In genomic region chr11:75768112-75768908, GRCh38 we compare ENCODE assay signal across 1 cellular context.
TF ChIP-seq lines count a peak whose summit lies in the region.

TSS of gene DGAT2 (plus strand) at chr11:75768778. CDS start at chr11:75768992, 214 bp downstream.

TF ChIP-seq in K562, 482 proteins besides CTCF, POLR2A, EP300 and RAD21 (continued from another document and continues in another):
- TF ChIP-seq, protein P1, sequence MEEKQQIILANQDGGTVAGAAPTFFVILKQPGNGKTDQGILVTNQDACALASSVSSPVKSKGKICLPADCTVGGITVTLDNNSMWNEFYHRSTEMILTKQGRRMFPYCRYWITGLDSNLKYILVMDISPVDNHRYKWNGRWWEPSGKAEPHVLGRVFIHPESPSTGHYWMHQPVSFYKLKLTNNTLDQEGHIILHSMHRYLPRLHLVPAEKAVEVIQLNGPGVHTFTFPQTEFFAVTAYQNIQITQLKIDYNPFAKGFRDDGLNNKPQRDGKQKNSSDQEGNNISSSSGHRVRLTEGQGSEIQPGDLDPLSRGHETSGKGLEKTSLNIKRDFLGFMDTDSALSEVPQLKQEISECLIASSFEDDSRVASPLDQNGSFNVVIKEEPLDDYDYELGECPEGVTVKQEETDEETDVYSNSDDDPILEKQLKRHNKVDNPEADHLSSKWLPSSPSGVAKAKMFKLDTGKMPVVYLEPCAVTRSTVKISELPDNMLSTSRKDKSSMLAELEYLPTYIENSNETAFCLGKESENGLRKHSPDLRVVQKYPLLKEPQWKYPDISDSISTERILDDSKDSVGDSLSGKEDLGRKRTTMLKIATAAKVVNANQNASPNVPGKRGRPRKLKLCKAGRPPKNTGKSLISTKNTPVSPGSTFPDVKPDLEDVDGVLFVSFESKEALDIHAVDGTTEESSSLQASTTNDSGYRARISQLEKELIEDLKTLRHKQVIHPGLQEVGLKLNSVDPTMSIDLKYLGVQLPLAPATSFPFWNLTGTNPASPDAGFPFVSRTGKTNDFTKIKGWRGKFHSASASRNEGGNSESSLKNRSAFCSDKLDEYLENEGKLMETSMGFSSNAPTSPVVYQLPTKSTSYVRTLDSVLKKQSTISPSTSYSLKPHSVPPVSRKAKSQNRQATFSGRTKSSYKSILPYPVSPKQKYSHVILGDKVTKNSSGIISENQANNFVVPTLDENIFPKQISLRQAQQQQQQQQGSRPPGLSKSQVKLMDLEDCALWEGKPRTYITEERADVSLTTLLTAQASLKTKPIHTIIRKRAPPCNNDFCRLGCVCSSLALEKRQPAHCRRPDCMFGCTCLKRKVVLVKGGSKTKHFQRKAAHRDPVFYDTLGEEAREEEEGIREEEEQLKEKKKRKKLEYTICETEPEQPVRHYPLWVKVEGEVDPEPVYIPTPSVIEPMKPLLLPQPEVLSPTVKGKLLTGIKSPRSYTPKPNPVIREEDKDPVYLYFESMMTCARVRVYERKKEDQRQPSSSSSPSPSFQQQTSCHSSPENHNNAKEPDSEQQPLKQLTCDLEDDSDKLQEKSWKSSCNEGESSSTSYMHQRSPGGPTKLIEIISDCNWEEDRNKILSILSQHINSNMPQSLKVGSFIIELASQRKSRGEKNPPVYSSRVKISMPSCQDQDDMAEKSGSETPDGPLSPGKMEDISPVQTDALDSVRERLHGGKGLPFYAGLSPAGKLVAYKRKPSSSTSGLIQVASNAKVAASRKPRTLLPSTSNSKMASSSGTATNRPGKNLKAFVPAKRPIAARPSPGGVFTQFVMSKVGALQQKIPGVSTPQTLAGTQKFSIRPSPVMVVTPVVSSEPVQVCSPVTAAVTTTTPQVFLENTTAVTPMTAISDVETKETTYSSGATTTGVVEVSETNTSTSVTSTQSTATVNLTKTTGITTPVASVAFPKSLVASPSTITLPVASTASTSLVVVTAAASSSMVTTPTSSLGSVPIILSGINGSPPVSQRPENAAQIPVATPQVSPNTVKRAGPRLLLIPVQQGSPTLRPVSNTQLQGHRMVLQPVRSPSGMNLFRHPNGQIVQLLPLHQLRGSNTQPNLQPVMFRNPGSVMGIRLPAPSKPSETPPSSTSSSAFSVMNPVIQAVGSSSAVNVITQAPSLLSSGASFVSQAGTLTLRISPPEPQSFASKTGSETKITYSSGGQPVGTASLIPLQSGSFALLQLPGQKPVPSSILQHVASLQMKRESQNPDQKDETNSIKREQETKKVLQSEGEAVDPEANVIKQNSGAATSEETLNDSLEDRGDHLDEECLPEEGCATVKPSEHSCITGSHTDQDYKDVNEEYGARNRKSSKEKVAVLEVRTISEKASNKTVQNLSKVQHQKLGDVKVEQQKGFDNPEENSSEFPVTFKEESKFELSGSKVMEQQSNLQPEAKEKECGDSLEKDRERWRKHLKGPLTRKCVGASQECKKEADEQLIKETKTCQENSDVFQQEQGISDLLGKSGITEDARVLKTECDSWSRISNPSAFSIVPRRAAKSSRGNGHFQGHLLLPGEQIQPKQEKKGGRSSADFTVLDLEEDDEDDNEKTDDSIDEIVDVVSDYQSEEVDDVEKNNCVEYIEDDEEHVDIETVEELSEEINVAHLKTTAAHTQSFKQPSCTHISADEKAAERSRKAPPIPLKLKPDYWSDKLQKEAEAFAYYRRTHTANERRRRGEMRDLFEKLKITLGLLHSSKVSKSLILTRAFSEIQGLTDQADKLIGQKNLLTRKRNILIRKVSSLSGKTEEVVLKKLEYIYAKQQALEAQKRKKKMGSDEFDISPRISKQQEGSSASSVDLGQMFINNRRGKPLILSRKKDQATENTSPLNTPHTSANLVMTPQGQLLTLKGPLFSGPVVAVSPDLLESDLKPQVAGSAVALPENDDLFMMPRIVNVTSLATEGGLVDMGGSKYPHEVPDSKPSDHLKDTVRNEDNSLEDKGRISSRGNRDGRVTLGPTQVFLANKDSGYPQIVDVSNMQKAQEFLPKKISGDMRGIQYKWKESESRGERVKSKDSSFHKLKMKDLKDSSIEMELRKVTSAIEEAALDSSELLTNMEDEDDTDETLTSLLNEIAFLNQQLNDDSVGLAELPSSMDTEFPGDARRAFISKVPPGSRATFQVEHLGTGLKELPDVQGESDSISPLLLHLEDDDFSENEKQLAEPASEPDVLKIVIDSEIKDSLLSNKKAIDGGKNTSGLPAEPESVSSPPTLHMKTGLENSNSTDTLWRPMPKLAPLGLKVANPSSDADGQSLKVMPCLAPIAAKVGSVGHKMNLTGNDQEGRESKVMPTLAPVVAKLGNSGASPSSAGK (IDR thresholded peaks at IDR 0.05): peak; percentile 99
- TF ChIP-seq THAP7 (CRISPR knock-in tag; IDR thresholded peaks at IDR 0.05) (no peak), ZSCAN32 (CRISPR knock-in tag; IDR thresholded peaks at IDR 0.05) (no peak), ETS2 (tag; IDR thresholded peaks at IDR 0.05; ENCODE audit: borderline replicate concordance, poor library complexity, severe bottlenecking) (no peak), ZNF57 (CRISPR knock-in tag; IDR thresholded peaks at IDR 0.05) (no peak), FIP1L1 (IDR thresholded peaks at IDR 0.05; ENCODE audit: low read depth, low read length, poor library complexity, severe bottlenecking) (peak; percentile 68), FOSL1 (tag; conservative IDR thresholded peaks at IDR 0.05) (peak; percentile 26; the same call in 1 of the 2 replicates), ZKSCAN1 (IDR thresholded peaks at IDR 0.05; ENCODE audit: low read depth, low read length) (no peak), HES1 (IDR thresholded peaks at IDR 0.05; ENCODE audit: low read depth) (peak; percentile 81), YY1 (IDR thresholded peaks at IDR 0.05; ENCODE audit: borderline replicate concordance in 1 of 3, control insufficient read depth in 1 of 3, extremely low read depth in 1 of 3, insufficient read depth in 3 of 3, insufficient read length in 1 of 3, insufficient replicate concordance in 2 of 3, low read depth in 1 of 3, low read length in 2 of 3) (peak in 2 of 3 experiments; percentile 8 to 33), SMARCA4 (IDR thresholded peaks at IDR 0.05) (no peak), MECOM (CRISPR knock-in tag; IDR thresholded peaks at IDR 0.05) (no peak), SETDB1 (IDR thresholded peaks at IDR 0.05; ENCODE audit: low read length) (no peak), ADNP (tag; IDR thresholded peaks at IDR 0.05) (peak; percentile 19; the same call in 1 of the 2 replicates), E4F1 (CRISPR knock-in tag; IDR thresholded peaks at IDR 0.05; ENCODE audit: borderline replicate concordance) (no peak), PHF21A (IDR thresholded peaks at IDR 0.05; ENCODE audit: borderline replicate concordance, low read depth) (no peak), SIX5 (IDR thresholded peaks at IDR 0.05; ENCODE audit: borderline replicate concordance in 1 of 2, insufficient read depth in 1 of 2, low read depth in 1 of 2, low read length in 2 of 2) (peak in 1 of 2 experiments; percentile 25; a peak in 1 of 4 replicates), TOE1 (IDR thresholded peaks at IDR 0.05; ENCODE audit: borderline replicate concordance) (peak; percentile 98), TOE1 (CRISPR knock-in tag; IDR thresholded peaks at IDR 0.05; ENCODE audit: borderline replicate concordance, low read depth) (no peak), ZNF431 (CRISPR knock-in tag; IDR thresholded peaks at IDR 0.05) (no peak), PCBP1 (IDR thresholded peaks at IDR 0.05; ENCODE audit: low read depth, low read length, poor library complexity, severe bottlenecking) (peak; percentile 93), ATF3 (IDR thresholded peaks at IDR 0.05) (peak; percentile 50; the same call in 1 of the 2 replicates), ATF3 (CRISPR knock-in tag; conservative IDR thresholded peaks at IDR 0.05) (peak; percentile 58; the same call in 1 of the 2 replicates), GATA2 (CRISPR knock-in tag; IDR thresholded peaks at IDR 0.05) (no peak), RBBP5 (IDR thresholded peaks at IDR 0.05; ENCODE audit: borderline replicate concordance, insufficient read depth, low read length, poor library complexity, severe bottlenecking) (no peak), THRAP3 (IDR thresholded peaks at IDR 0.05; ENCODE audit: borderline replicate concordance) (no peak), ARID1B (IDR thresholded peaks at IDR 0.05) (peak; percentile 56), ZNF311 (CRISPR knock-in tag; IDR thresholded peaks at IDR 0.05) (no peak), CREB1 (IDR thresholded peaks at IDR 0.05) (0 out of 2 replicates have a peak, but pooled peaks have one; percentile 45), CREB1 (CRISPR knock-in tag; IDR thresholded peaks at IDR 0.05) (no peak; the same call in 1 of the 2 replicates), ZNF77 (CRISPR knock-in tag; IDR thresholded peaks at IDR 0.05) (no peak), CTBP1 (IDR thresholded peaks at IDR 0.05; ENCODE audit: borderline replicate concordance) (peak; percentile 89), ZNF282 (CRISPR knock-in tag; IDR thresholded peaks at IDR 0.05) (peak; percentile 88; the same call in 1 of the 2 replicates)
- TF ChIP-seq, protein P2, sequence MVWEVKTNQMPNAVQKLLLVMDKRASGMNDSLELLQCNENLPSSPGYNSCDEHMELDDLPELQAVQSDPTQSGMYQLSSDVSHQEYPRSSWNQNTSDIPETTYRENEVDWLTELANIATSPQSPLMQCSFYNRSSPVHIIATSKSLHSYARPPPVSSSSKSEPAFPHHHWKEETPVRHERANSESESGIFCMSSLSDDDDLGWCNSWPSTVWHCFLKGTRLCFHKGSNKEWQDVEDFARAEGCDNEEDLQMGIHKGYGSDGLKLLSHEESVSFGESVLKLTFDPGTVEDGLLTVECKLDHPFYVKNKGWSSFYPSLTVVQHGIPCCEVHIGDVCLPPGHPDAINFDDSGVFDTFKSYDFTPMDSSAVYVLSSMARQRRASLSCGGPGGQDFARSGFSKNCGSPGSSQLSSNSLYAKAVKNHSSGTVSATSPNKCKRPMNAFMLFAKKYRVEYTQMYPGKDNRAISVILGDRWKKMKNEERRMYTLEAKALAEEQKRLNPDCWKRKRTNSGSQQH (CRISPR knock-in tag; IDR thresholded peaks at IDR 0.05): no peak
- TF ChIP-seq, protein P3, sequence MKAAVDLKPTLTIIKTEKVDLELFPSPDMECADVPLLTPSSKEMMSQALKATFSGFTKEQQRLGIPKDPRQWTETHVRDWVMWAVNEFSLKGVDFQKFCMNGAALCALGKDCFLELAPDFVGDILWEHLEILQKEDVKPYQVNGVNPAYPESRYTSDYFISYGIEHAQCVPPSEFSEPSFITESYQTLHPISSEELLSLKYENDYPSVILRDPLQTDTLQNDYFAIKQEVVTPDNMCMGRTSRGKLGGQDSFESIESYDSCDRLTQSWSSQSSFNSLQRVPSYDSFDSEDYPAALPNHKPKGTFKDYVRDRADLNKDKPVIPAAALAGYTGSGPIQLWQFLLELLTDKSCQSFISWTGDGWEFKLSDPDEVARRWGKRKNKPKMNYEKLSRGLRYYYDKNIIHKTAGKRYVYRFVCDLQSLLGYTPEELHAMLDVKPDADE (conservative IDR thresholded peaks at IDR 0.05; ENCODE audit: control insufficient read depth, low read depth, low read length): peak; percentile 15; the same call in 1 of the 2 replicates
- TF ChIP-seq, protein P4, sequence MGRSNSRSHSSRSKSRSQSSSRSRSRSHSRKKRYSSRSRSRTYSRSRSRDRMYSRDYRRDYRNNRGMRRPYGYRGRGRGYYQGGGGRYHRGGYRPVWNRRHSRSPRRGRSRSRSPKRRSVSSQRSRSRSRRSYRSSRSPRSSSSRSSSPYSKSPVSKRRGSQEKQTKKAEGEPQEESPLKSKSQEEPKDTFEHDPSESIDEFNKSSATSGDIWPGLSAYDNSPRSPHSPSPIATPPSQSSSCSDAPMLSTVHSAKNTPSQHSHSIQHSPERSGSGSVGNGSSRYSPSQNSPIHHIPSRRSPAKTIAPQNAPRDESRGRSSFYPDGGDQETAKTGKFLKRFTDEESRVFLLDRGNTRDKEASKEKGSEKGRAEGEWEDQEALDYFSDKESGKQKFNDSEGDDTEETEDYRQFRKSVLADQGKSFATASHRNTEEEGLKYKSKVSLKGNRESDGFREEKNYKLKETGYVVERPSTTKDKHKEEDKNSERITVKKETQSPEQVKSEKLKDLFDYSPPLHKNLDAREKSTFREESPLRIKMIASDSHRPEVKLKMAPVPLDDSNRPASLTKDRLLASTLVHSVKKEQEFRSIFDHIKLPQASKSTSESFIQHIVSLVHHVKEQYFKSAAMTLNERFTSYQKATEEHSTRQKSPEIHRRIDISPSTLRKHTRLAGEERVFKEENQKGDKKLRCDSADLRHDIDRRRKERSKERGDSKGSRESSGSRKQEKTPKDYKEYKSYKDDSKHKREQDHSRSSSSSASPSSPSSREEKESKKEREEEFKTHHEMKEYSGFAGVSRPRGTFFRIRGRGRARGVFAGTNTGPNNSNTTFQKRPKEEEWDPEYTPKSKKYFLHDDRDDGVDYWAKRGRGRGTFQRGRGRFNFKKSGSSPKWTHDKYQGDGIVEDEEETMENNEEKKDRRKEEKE (IDR thresholded peaks at IDR 0.05; ENCODE audit: borderline replicate concordance in 1 of 2, control insufficient read depth in 1 of 2, low read depth in 2 of 2, low read length in 1 of 2): peak in 1 of 2 experiments; percentile 98; a peak in 2 of 4 replicates
